ENCODE assay signal across 7 cellular contexts in genomic region chr11:47400813-47401279, GRCh38. TPM values are rescaled to one million over a fixed set of nuclear protein-coding genes. Genes with fewer than 3 reads are reported as not detected.
DNase-seq lines count a peak whose midpoint lies in the region; ATAC-seq and TF ChIP-seq lines count a peak whose summit lies in the region.

No MANE protein-coding gene starts in this region.

- peak overlapping the region; percentile 92 for H2AFZ ChIP-seq in hepatocyte

- peak overlapping the region; percentile 84 for H3K27ac ChIP-seq in hepatocyte
- H3K27ac ChIP-seq in substantia nigra (ENCODE audit: low read depth, low read length, poor library complexity, severe bottlenecking), result peak overlapping the region; percentile 61

- no peaks in the 10 kb centered on the region for H4K20me1 ChIP-seq in hepatocyte (ENCODE audit: insufficient read depth, poor library complexity, severe bottlenecking)

- TF ChIP-seq CTCF in hepatocyte (IDR thresholded peaks at IDR 0.05; ENCODE audit: poor library complexity) (no peak), HFFc6 (IDR thresholded peaks at IDR 0.05) (no peak)

- H3K4me3 Mint-ChIP-seq in T-cell (peak overlapping the region; percentile 73 to 83 (median 78)), HFFc6 (no peak overlapping the region)

- no peaks in the 10 kb centered on the region for H3K79me2 ChIP-seq in hepatocyte

- no peaks in the 10 kb centered on the region for H3K9me2 ChIP-seq in hepatocyte (replicated peaks; ENCODE audit: insufficient read depth)

- H3K36me3 Mint-ChIP-seq in T-cell, result no peaks in the 10 kb centered on the region
- H3K36me3 Mint-ChIP-seq in HFFc6 (ENCODE audit: low read depth), result no peaks in the 10 kb centered on the region

- no peaks in the 10 kb centered on the region for H3K36me3 ChIP-seq in hepatocyte (replicated peaks; ENCODE audit: insufficient read depth, low read depth)

- DNase-seq in T-cell, result no peak
- no peak for DNase-seq in hepatocyte (ENCODE audit: low spot score)
- peak in 2 of 49 donors; percentile 39 to 62 for DNase-seq in substantia nigra (lab: John Stamatoyannopoulos, UW)
- no peak for DNase-seq in HFFc6
- no peak for DNase-seq in effector CD4-positive, alpha-beta T cell

- H3K4me1 ChIP-seq in hepatocyte (ENCODE audit: insufficient read depth), result peaks cover 6% of the 10 kb centered on the region

- H3K27me3 ChIP-seq in hepatocyte, result no peaks in the 10 kb centered on the region

- peak overlapping the region; percentile 93 to 95 for H3K27ac Mint-ChIP-seq in T-cell
- H3K27ac Mint-ChIP-seq in HFFc6, result no peak overlapping the region

- H3K9me3 Mint-ChIP-seq in T-cell, result no peaks in the 10 kb centered on the region
- no peaks in the 10 kb centered on the region for H3K9me3 Mint-ChIP-seq in HFFc6

- H3K27me3 Mint-ChIP-seq in T-cell (no peaks in the 10 kb centered on the region), HFFc6 (ENCODE audit: insufficient read depth) (no peaks in the 10 kb centered on the region)

- POLR2A ChIA-PET in T-cell (lab: Charles Lee), result interaction anchor here (0.6 to 1.3 kb wide), 4 partner anchors 9 to 367 kb away, joined by 3 to 10 read pairs (median 4); no protein-coding TSS in a partner anchor

- CTCF ChIA-PET in T-cell (lab: Charles Lee), result interaction anchor here in 1 of 2 donors (2.3 kb wide), 1 partner anchor 26 kb away, joined by 12 read pairs; no protein-coding TSS in a partner anchor

- H3K4me2 ChIP-seq in hepatocyte, result peak overlapping the region; percentile 98

- peak; percentile 68 for ATAC-seq in GM19025 (IDR thresholded peaks at IDR 0.05; ENCODE audit: low read depth, unreplicated experiment)
- peak; percentile 55 for ATAC-seq in HG02938 (IDR thresholded peaks at IDR 0.05; ENCODE audit: unreplicated experiment)
- peak; percentile 6 to 34 (median 11) for ATAC-seq in T-cell (replicated peaks in 1 of 4)

- WGBS in hepatocyte (ENCODE audit: low lambda C conversion rate, missing lambda C conversion rate), result 29% methylated on average over 8 of the region's 8 CpGs

- H3K9me3 ChIP-seq in hepatocyte (ENCODE audit: low read depth), result no peaks in the 10 kb centered on the region

- peak overlapping the region; percentile 40 for H3K4me3 ChIP-seq in hepatocyte

- peaks cover 23 to 29% (median 26%) of the 10 kb centered on the region in 3 donors for H3K4me1 Mint-ChIP-seq in T-cell
- H3K4me1 Mint-ChIP-seq in HFFc6 (ENCODE audit: low read depth), result no peaks in the 10 kb centered on the region

RNA-seq across cellular contexts. Expression of gene SLC39A13, which starts 7.5 kb away (rescaled TPM):
- total RNA-seq in T-cell, result 10 to 100 TPM; 45.6 to 67.0 (median 65.2) TPM
- 60.8 and 72.3 TPM in 2 replicates for total RNA-seq in hepatocyte
- polyA plus RNA-seq in hepatocyte, result 118 and 119 TPM in 2 replicates
- 100 to 1,000 TPM in 2 of 6 experiments, 10 to 100 TPM in 4; 78.2 to 126 (median 86.4) TPM for total RNA-seq in HFFc6 (2021; fragmentation: NEBNext Ultra II Directional; extraction: Animal tissue kit (Norgen Biotek cat#: 25700))

RNA-seq across cellular contexts. Expression of gene SPI1, which starts 22.5 kb away (rescaled TPM):
- 1 to 10 TPM; 1.8 to 5.8 (median 2.1) TPM for total RNA-seq in T-cell
- 0.13 and 1.1 TPM in 2 replicates for total RNA-seq in hepatocyte
- 2.0 and 3.3 TPM in 2 replicates for polyA plus RNA-seq in hepatocyte
- total RNA-seq in HFFc6 (2021; fragmentation: NEBNext Ultra II Directional; extraction: Animal tissue kit (Norgen Biotek cat#: 25700)), result not detected

RNA-seq across cellular contexts. Expression of gene PSMC3, which starts 25.4 kb away (rescaled TPM):
- total RNA-seq in T-cell (10 to 100 TPM; 48.6 to 64.4 (median 55.0) TPM), hepatocyte (95.8 and 103 TPM in 2 replicates)
- polyA plus RNA-seq in hepatocyte, result 142 and 159 TPM in 2 replicates
- 100 to 1,000 TPM; 161 to 238 (median 220) TPM for total RNA-seq in HFFc6 (2021; fragmentation: NEBNext Ultra II Directional; extraction: Animal tissue kit (Norgen Biotek cat#: 25700))

RNA-seq across cellular contexts. Expression of gene RAPSN, which starts 48.1 kb away (rescaled TPM):
- total RNA-seq in T-cell (1 to 10 TPM; 1.1 to 3.4 (median 1.4) TPM), hepatocyte (0.44 TPM in 1 of 2 replicates, not detected in the other)
- 0.34 and 0.46 TPM in 2 replicates for polyA plus RNA-seq in hepatocyte
- under 1 TPM in 1 of 6 experiments, not detected in 5; 0.22 TPM for total RNA-seq in HFFc6 (2021; fragmentation: NEBNext Ultra II Directional; extraction: Animal tissue kit (Norgen Biotek cat#: 25700))

RNA-seq across cellular contexts. Expression of gene MYBPC3, which starts 48.3 kb away (rescaled TPM):
- total RNA-seq in T-cell, result not detected
- total RNA-seq in hepatocyte, result 0.68 and 1.4 TPM in 2 replicates
- 0.51 and 0.75 TPM in 2 replicates for polyA plus RNA-seq in hepatocyte
- not detected for total RNA-seq in HFFc6 (2021; fragmentation: NEBNext Ultra II Directional; extraction: Animal tissue kit (Norgen Biotek cat#: 25700))

Comparison
In these comparisons a context has a peak if more than half of its experiments do, and no peak if none do; other contexts are left out.
1. ATAC-seq: peak in every context shown above with its lines; median percentile 68 in GM19025; 55 in HG02938; 11 in T-cell.